Comparison of ENCODE assay signal across 27 cellular contexts in genomic region chr2:147017976-147018645, GRCh38.
"Had no signal": no experiment of that assay in that cellular context is flagged by ENCODE, and none has a peak within 500 bp of the region (broad histone marks: within the 10 kb centered on the region; RNA-seq: fewer than 3 reads in every experiment).

No MANE protein-coding gene starts in this region.

- H3K27ac ChIP-seq: dorsolateral prefrontal cortex, epithelial cell of prostate, gastroesophageal sphincter, ovary, suprapubic skin, tibial artery, upper lobe of left lung, uterus had no signal

- H3K4me3 ChIP-seq: dorsolateral prefrontal cortex, esophagus muscularis mucosa, gastroesophageal sphincter, lung, mucosa of descending colon, ovary, smooth muscle cell, suprapubic skin, tibial artery, upper lobe of left lung, uterus had no signal

- H3K36me3 Mint-ChIP-seq: immature natural killer cell; natural killer cell; stimulated activated effector memory CD8-positive, alpha-beta T cell treated with anti-CD3 and anti-CD28 coated beads, Interleukin-12 subunit alpha, Interleukin-12 subunit beta, amount 100 ng/mL, for 72 hours had no signal

- H3K4me1 Mint-ChIP-seq: immature natural killer cell; natural killer cell; stimulated activated effector memory CD8-positive, alpha-beta T cell treated with anti-CD3 and anti-CD28 coated beads, Interleukin-12 subunit alpha, Interleukin-12 subunit beta, amount 100 ng/mL, for 72 hours had no signal

- DNase-seq: central memory CD4-positive, alpha-beta T cell; cortex of kidney; dorsolateral prefrontal cortex; effector CD8-positive, alpha-beta T cell; glutamatergic neuron; immature natural killer cell; kidney; left cardiac atrium; left ventricle myocardium superior; mucosa of descending colon; natural killer cell; ovary; right cardiac atrium; stimulated activated CD4-positive, alpha-beta T cell treated with anti-CD3 and anti-CD28 coated beads, Interleukin-2, amount 100 ng/mL, for 48 hours; stimulated activated CD8-positive, alpha-beta memory T cell treated with anti-CD3 and anti-CD28 coated beads, Interleukin-4, amount 100 ng/mL, for 48 hours; stimulated activated naive CD8-positive, alpha-beta T cell treated with anti-CD3 and anti-CD28 coated beads, Interleukin-15, Interleukin-2, amounts not matched to agents 100 U/mL and 50 U/mL, for 24 hours; tibial artery; upper lobe of left lung; uterus had no signal

- H3K9me3 ChIP-seq: ovary, suprapubic skin, uterus had no signal

- H3K27me3 ChIP-seq: esophagus muscularis mucosa, gastroesophageal sphincter, ovary, suprapubic skin, tibial artery, upper lobe of left lung, uterus had no signal

- H3K4me3 Mint-ChIP-seq: immature natural killer cell; natural killer cell; neural crest cell; stimulated activated effector memory CD8-positive, alpha-beta T cell treated with anti-CD3 and anti-CD28 coated beads, Interleukin-12 subunit alpha, Interleukin-12 subunit beta, amount 100 ng/mL, for 72 hours had no signal

- ATAC-seq: left ventricle myocardium superior; mucosa of descending colon; natural killer cell; right cardiac atrium; stimulated activated effector memory CD8-positive, alpha-beta T cell treated with anti-CD3 and anti-CD28 coated beads, Interleukin-12 subunit alpha, Interleukin-12 subunit beta, amount 100 ng/mL, for 72 hours; stimulated activated naive CD8-positive, alpha-beta T cell treated with anti-CD3 and anti-CD28 coated beads, Interleukin-15, Interleukin-2, amounts not matched to agents 100 U/mL and 50 U/mL, for 24 hours had no signal

- H3K27ac Mint-ChIP-seq: immature natural killer cell; natural killer cell; stimulated activated effector memory CD8-positive, alpha-beta T cell treated with anti-CD3 and anti-CD28 coated beads, Interleukin-12 subunit alpha, Interleukin-12 subunit beta, amount 100 ng/mL, for 72 hours had no signal

- H3K4me2 ChIP-seq: smooth muscle cell had no signal

- H3K4me1 ChIP-seq: gastroesophageal sphincter, suprapubic skin, tibial artery, upper lobe of left lung, uterus had no signal

- H3K36me3 ChIP-seq: esophagus muscularis mucosa, gastroesophageal sphincter, ovary, suprapubic skin, tibial artery, upper lobe of left lung, uterus had no signal
